21 cellular contexts compared by ENCODE assay signal in genomic region chr7:115618676-115619075, GRCh38.
DNase-seq lines count a peak whose midpoint lies in the region; ATAC-seq and TF ChIP-seq lines count a peak whose summit lies in the region.
"Had no signal": no experiment of that assay in that cellular context is flagged by ENCODE, and none has a peak within 500 bp of the region (broad histone marks: within the 10 kb centered on the region; RNA-seq: fewer than 3 reads in every experiment).

No MANE protein-coding gene starts in this region.

- BruUV-seq in A673 (replicated peaks; lab: Mats Ljungman, UMichigan) = no TSS peak
- BruUV-seq in mammary epithelial cell (replicated peaks; lab: Mats Ljungman, UMichigan) = no TSS peak

- no peaks in the 10 kb centered on the region for H3K27me3 ChIP-seq in A673 (replicated peaks; ENCODE audit: insufficient read depth, low read depth, low read length, poor library complexity)
- H3K27me3 ChIP-seq in GM23248 (replicated peaks; ENCODE audit: insufficient read depth) = no peaks in the 10 kb centered on the region
- no peaks in the 10 kb centered on the region for H3K27me3 ChIP-seq in mammary epithelial cell (ENCODE audit: insufficient read depth, low read length)
- no peaks in the 10 kb centered on the region for H3K27me3 ChIP-seq in thyroid gland
- no peaks in the 10 kb centered on the region for H3K27me3 ChIP-seq in gastrocnemius medialis
- H3K27me3 ChIP-seq in breast epithelium = no peaks in the 10 kb centered on the region
- H3K27me3 ChIP-seq: heart left ventricle, right lobe of liver, stomach had no signal

- no peak overlapping the region for H3K27ac Mint-ChIP-seq in WTC11
- H3K27ac Mint-ChIP-seq: activated CD4-positive, alpha-beta T cell treated with anti-CD3 and anti-CD28 coated beads for 36 hours had no signal

- intact Hi-C loops in A673 (cut with micrococcal nuclease; ENCODE audit: unreplicated experiment) (no loop called here), mammary epithelial cell (cut with micrococcal nuclease) (no loop called here), thyroid gland (cut with DNase I) (no loop called here), gastrocnemius medialis (cut with DNase I; ENCODE audit: low total_unique reads) (no loop called here), breast epithelium (cut with DNase I; ENCODE audit: low total_unique reads) (no loop called here)

- TF ChIP-seq POLR2A in thyroid gland (IDR thresholded peaks at IDR 0.05) (no peak), gastrocnemius medialis (IDR thresholded peaks at IDR 0.05) (no peak), breast epithelium (IDR thresholded peaks at IDR 0.05) (no peak)

- H3K4me1 Mint-ChIP-seq in WTC11 = peaks cover 16% of the 10 kb centered on the region
- H3K4me1 Mint-ChIP-seq: activated CD4-positive, alpha-beta T cell treated with anti-CD3 and anti-CD28 coated beads for 36 hours had no signal

- no peak for TF ChIP-seq CTCF in A673 (conservative IDR thresholded peaks at IDR 0.05; ENCODE audit: low read depth, low read length)
- no peak for TF ChIP-seq CTCF in WTC11 (IDR thresholded peaks at IDR 0.05)
- TF ChIP-seq CTCF in foreskin fibroblast (IDR thresholded peaks at IDR 0.05; ENCODE audit: low read depth, low read length) = no peak
- TF ChIP-seq CTCF in mammary epithelial cell (conservative IDR thresholded peaks at IDR 0.05 in 1 of 2, IDR thresholded peaks at IDR 0.05 in 1 of 2; ENCODE audit: extremely low read depth in 1 of 2, insufficient read depth in 1 of 2, low read depth in 1 of 2, low read length in 2 of 2) = no peak
- TF ChIP-seq CTCF in thyroid gland (IDR thresholded peaks at IDR 0.05) = no peak
- TF ChIP-seq CTCF in gastrocnemius medialis (IDR thresholded peaks at IDR 0.05 in 4 of 5, conservative IDR thresholded peaks at IDR 0.05 in 1 of 5) = no peak
- no peak for TF ChIP-seq CTCF in breast epithelium (IDR thresholded peaks at IDR 0.05)

- H3K4me1 ChIP-seq in A673 (ENCODE audit: insufficient read depth, low read length, poor library complexity, severe bottlenecking) (no peaks in the 10 kb centered on the region), GM23248 (ENCODE audit: insufficient read depth) (peaks cover 13% of the 10 kb centered on the region), mammary epithelial cell (ENCODE audit: insufficient read depth, low read length) (no peaks in the 10 kb centered on the region), thyroid gland (no peaks in the 10 kb centered on the region), gastrocnemius medialis (no peaks in the 10 kb centered on the region), breast epithelium (no peaks in the 10 kb centered on the region)
- H3K4me1 ChIP-seq: A549, heart left ventricle, right lobe of liver, stomach had no signal

- CTCF ChIA-PET in A673 (lab: Charles Lee) (no interaction called here), WTC11 (lab: Charles Lee) (no interaction called here), mammary epithelial cell (lab: Charles Lee; ENCODE audit: low non-redundant PET) (no interaction called here)

- no peak overlapping the region for H3K4me3 Mint-ChIP-seq in WTC11
- H3K4me3 Mint-ChIP-seq: activated CD4-positive, alpha-beta T cell treated with anti-CD3 and anti-CD28 coated beads for 36 hours had no signal

- WGBS in GM23248 (ENCODE audit: low coverage in 1 of 2, low lambda C conversion rate in 2 of 2, missing lambda C conversion rate in 2 of 2), 2 experiments = 32 to 46% methylated on average over 3 of the region's 3 CpGs
- WGBS in mammary epithelial cell (ENCODE audit: low coverage, missing lambda C conversion rate) = 30% methylated on average over 3 of the region's 3 CpGs
- WGBS in thyroid gland, 2 donors = 47 to 55% methylated on average over 3 of the region's 3 CpGs

- in situ Hi-C loops in GM23248 (cut with MboI) = no loop called here
- in situ Hi-C loops in mammary epithelial cell (cut with MboI; ENCODE audit: low sequenced_read_pairs in 2 of 2) = no loop called here
- in situ Hi-C loops in gastrocnemius medialis (cut with MboI; ENCODE audit: low sequenced_read_pairs in 4 of 4) = no loop called here

- dilution Hi-C loops in mammary epithelial cell (cut with HindIII; ENCODE audit: low sequenced_read_pairs) = no loop called here

- H3K9ac ChIP-seq in GM23248 = no peak overlapping the region
- H3K9ac ChIP-seq in mammary epithelial cell (ENCODE audit: insufficient read depth, low read length) = no peak overlapping the region

- H2AFZ ChIP-seq in GM23248 (no peak overlapping the region), mammary epithelial cell (ENCODE audit: low read depth, low read length) (no peak overlapping the region)
- H2AFZ ChIP-seq: PC-9 had no signal

- H3K9me2 ChIP-seq in GM23248 (ENCODE audit: insufficient read depth) = no peaks in the 10 kb centered on the region

- H3K79me2 ChIP-seq in GM23248 (ENCODE audit: insufficient read depth) (no peaks in the 10 kb centered on the region), mammary epithelial cell (ENCODE audit: insufficient read depth, low read length) (no peaks in the 10 kb centered on the region)

- DNase-seq in A673 (ENCODE audit: low spot score) = peak; percentile 4
- peak; percentile 23 for DNase-seq in GM23248
- no peak for DNase-seq in WTC11 (ENCODE audit: low spot score)
- DNase-seq in foreskin fibroblast = peak; percentile 77 to 82
- DNase-seq in mammary epithelial cell = no peak
- DNase-seq in thyroid gland = no peak
- no peak for DNase-seq in gastrocnemius medialis
- no peak for DNase-seq in breast epithelium (ENCODE audit: low spot score in 2 of 2)
- DNase-seq: activated CD4-positive, alpha-beta T cell treated with anti-CD3 and anti-CD28 coated beads for 36 hours; activated effector memory CD4-positive, alpha-beta T cell treated with Interleukin-2 at 50 U/mL for 16 hours; heart left ventricle; midbrain; NCI-H1930; NCI-H526; PC-9; right lobe of liver; stimulated activated CD4-positive, alpha-beta T cell treated with anti-CD3 and anti-CD28 coated beads, Interleukin-1b, Interleukin-23, amount 100 ng/mL, for 48 hours; stomach had no signal

- H3K36me3 ChIP-seq in A673 (ENCODE audit: insufficient read depth, low read length, poor library complexity, severe bottlenecking) (no peaks in the 10 kb centered on the region), GM23248 (ENCODE audit: low read depth) (no peaks in the 10 kb centered on the region), mammary epithelial cell (ENCODE audit: insufficient read depth, low read length) (no peaks in the 10 kb centered on the region), thyroid gland (no peaks in the 10 kb centered on the region), gastrocnemius medialis (no peaks in the 10 kb centered on the region), breast epithelium (no peaks in the 10 kb centered on the region)
- H3K36me3 ChIP-seq: heart left ventricle, right lobe of liver, stomach had no signal

- ATAC-seq in WTC11 (no peak), gastrocnemius medialis (no peak)
- ATAC-seq: A549; activated CD4-positive, alpha-beta T cell treated with anti-CD3 and anti-CD28 coated beads for 36 hours; GM12878; heart left ventricle; right lobe of liver; SK-N-SH treated with all-trans-retinoic acid at 6 μM for 48 hours had no signal

- H3K9me3 ChIP-seq in A673 (ENCODE audit: low read depth, low read length, poor library complexity, severe bottlenecking) = no peaks in the 10 kb centered on the region
- H3K9me3 ChIP-seq in GM23248 (ENCODE audit: low read depth) = no peaks in the 10 kb centered on the region
- no peaks in the 10 kb centered on the region for H3K9me3 ChIP-seq in mammary epithelial cell (replicated peaks; ENCODE audit: insufficient read depth, low read length)
- no peaks in the 10 kb centered on the region for H3K9me3 ChIP-seq in thyroid gland
- no peaks in the 10 kb centered on the region for H3K9me3 ChIP-seq in gastrocnemius medialis
- H3K9me3 ChIP-seq in breast epithelium = no peaks in the 10 kb centered on the region
- H3K9me3 ChIP-seq: A549, heart left ventricle, right lobe of liver, stomach had no signal

- H3K27me3 Mint-ChIP-seq in WTC11 (ENCODE audit: low read depth) = no peaks in the 10 kb centered on the region; the same call in 1 of the 2 replicates
- H3K27me3 Mint-ChIP-seq: activated CD4-positive, alpha-beta T cell treated with anti-CD3 and anti-CD28 coated beads for 36 hours had no signal

- H3K36me3 Mint-ChIP-seq in WTC11 = no peaks in the 10 kb centered on the region

- H4K20me1 ChIP-seq in GM23248 (ENCODE audit: insufficient read depth) (no peaks in the 10 kb centered on the region), mammary epithelial cell (ENCODE audit: insufficient read depth, low read length) (no peaks in the 10 kb centered on the region)

- POLR2A ChIA-PET in A673 (lab: Charles Lee; ENCODE audit: low non-redundant PET) (no interaction called here), WTC11 (lab: Charles Lee) (no interaction called here)

- H3K27ac ChIP-seq in A673 (ENCODE audit: low read depth, low read length, poor library complexity, severe bottlenecking) (no peak overlapping the region), GM23248 (no peak overlapping the region), mammary epithelial cell (ENCODE audit: insufficient read depth, low read depth, low read length) (no peak overlapping the region), thyroid gland (no peak overlapping the region), gastrocnemius medialis (no peak overlapping the region), breast epithelium (no peak overlapping the region)
- H3K27ac ChIP-seq: A549, heart left ventricle, PC-9, right lobe of liver, stomach had no signal

- H3K4me3 ChIP-seq in A673 (ENCODE audit: low read depth, low read length, poor library complexity, severe bottlenecking) (no peak overlapping the region), GM23248 (no peak overlapping the region), foreskin fibroblast (ENCODE audit: low read depth in 1 of 2, low read length in 2 of 2) (no peak overlapping the region), mammary epithelial cell (replicated peaks in 1 of 3; ENCODE audit: insufficient read depth in 1 of 3, low read depth in 2 of 3, low read length in 3 of 3) (no peak overlapping the region), thyroid gland (replicated peaks in 1 of 3) (no peak overlapping the region), gastrocnemius medialis (no peak overlapping the region), breast epithelium (no peak overlapping the region)
- H3K4me3 ChIP-seq: A549, GM12878, heart left ventricle, PC-9, right lobe of liver, stomach had no signal

- H3K4me2 ChIP-seq in GM23248 (ENCODE audit: unreplicated experiment) (no peak overlapping the region), mammary epithelial cell (ENCODE audit: insufficient read depth, low read depth, low read length) (no peak overlapping the region)
- H3K4me2 ChIP-seq: A549, PC-9 had no signal

- no peaks in the 10 kb centered on the region for H3K9me3 Mint-ChIP-seq in WTC11

- H3F3A ChIP-seq in GM23248 (ENCODE audit: insufficient read depth) = no peaks in the 10 kb centered on the region

TF ChIP-seq in WTC11, 78 proteins besides CTCF, POLR2A, EP300 and RAD21:
- TF ChIP-seq HMGA2 (CRISPR knock-in tag; IDR thresholded peaks at IDR 0.05) (peak; percentile 74; the same call in 1 of the 2 replicates), OVOL2 (CRISPR knock-in tag; IDR thresholded peaks at IDR 0.05; ENCODE audit: borderline replicate concordance) (no peak)

Comparison
In these comparisons a context has a peak if more than half of its experiments do, and no peak if none do; other contexts are left out.
1. DNase-seq: peak in A673 (single experiment), GM23248 (single experiment) and foreskin fibroblast (2 of 2); none in WTC11 (single experiment), mammary epithelial cell (single experiment), thyroid gland (0 of 2), gastrocnemius medialis (0 of 2) and breast epithelium (0 of 2).